ENCODE assay signal across 8 cellular contexts in the genomic region with DNA sequence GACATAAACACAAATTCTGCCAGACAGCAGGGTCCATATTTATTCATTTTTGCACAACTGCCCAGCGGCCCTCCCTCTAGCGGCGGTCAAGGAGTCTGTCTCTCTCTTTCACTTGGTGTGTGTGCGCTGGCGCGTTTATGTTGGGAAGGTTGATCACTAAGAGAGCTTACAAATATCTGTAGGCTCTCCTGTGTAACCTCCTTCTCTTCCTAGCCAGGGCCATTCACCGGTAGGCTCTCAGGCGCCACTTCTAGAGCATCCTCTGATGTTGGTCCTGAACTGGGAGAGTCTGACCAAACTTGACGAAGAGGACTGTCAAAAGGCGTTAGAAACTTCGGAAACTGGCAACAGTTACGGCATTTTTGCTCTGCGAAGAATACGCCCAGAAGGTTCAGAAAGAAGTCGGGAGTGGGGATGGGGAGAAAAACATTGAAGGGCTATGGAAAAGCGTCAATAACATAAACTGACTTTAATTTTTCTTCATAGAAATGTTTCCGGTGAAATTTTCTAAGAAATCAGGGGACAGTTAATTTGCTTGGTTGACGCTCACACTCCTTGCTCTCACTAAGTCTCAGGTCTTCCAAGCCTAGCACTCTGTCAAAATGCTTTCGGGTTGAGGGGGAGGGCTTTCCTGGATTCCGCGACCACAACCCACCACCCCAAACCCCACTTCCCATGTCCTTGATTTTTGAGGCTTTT.
DNase-seq lines count a peak whose midpoint lies in the region; ATAC-seq and TF ChIP-seq lines count a peak whose summit lies in the region.

No MANE protein-coding gene starts in this region.

- no peak for ATAC-seq in natural killer cell treated with Interleukin-12 subunit alpha and Interleukin-12 subunit beta and Interleukin-15 and Interleukin-18, amount 100 ng/mL, for 72 hours
- ATAC-seq in natural killer cell (no peak), HG03457 (IDR thresholded peaks at IDR 0.05; ENCODE audit: unreplicated experiment) (no peak), GM18519 (IDR thresholded peaks at IDR 0.05; ENCODE audit: low FRiP score, unreplicated experiment) (no peak)

- H3K4me1 ChIP-seq in adrenal gland (replicated peaks in 1 of 2) (no peaks in the 10 kb centered on the region), thyroid gland (peaks cover 0 to 9% of the 10 kb centered on the region in 2 donors)

- peaks cover 0 to 15% of the 10 kb centered on the region in 2 donors for H3K27me3 Mint-ChIP-seq in natural killer cell treated with Interleukin-12 subunit alpha and Interleukin-12 subunit beta and Interleukin-15 and Interleukin-18, amount 100 ng/mL, for 72 hours
- peaks cover 7 to 12% of the 10 kb centered on the region in 2 donors for H3K27me3 Mint-ChIP-seq in natural killer cell (ENCODE audit: low read depth in 2 of 2)

- no peaks in the 10 kb centered on the region for H3K4me1 Mint-ChIP-seq in natural killer cell treated with Interleukin-12 subunit alpha and Interleukin-12 subunit beta and Interleukin-15 and Interleukin-18, amount 100 ng/mL, for 72 hours (ENCODE audit: low read depth in 2 of 2)
- no peaks in the 10 kb centered on the region for H3K4me1 Mint-ChIP-seq in natural killer cell

- intact Hi-C loops in natural killer cell (cut with micrococcal nuclease) (no loop called here), adrenal gland (cut with DNase I) (no loop called here), thyroid gland (cut with DNase I) (no loop called here)

- TF ChIP-seq CTCF in natural killer cell (IDR thresholded peaks at IDR 0.05) (no peak), adrenal gland (IDR thresholded peaks at IDR 0.05) (peak; percentile 56 to 72 (median 66)), thyroid gland (IDR thresholded peaks at IDR 0.05) (peak in 3 of 6 experiments; percentile 14 to 63 (median 36))

- H3K27ac ChIP-seq in adrenal gland (peak overlapping the region; percentile 31 to 90 (median 84)), thyroid gland (no peak overlapping the region)

- no peak for DNase-seq in natural killer cell treated with Interleukin-12 subunit alpha and Interleukin-12 subunit beta and Interleukin-15 and Interleukin-18, amount 100 ng/mL, for 72 hours (ENCODE audit: low spot score)
- no peak for DNase-seq in natural killer cell
- DNase-seq in adrenal gland = peak; percentile 74 to 84 (median 78)
- DNase-seq in iris pigment epithelial cell (ENCODE audit: low read depth) = peak; percentile 56
- DNase-seq in thyroid gland = peak; percentile 47 to 57
- DNase-seq in NCI-H2196 treated with DMSO at 0.1 percent for 48 hours (lab: John Stamatoyannopoulos, UW; ENCODE audit: unreplicated experiment) = no peak

- H3K4me3 ChIP-seq in adrenal gland = peak overlapping the region in 2 of 4 donors; percentile 21 to 39
- peak overlapping the region in 2 of 3 donors; percentile 44 to 69 for H3K4me3 ChIP-seq in thyroid gland (replicated peaks in 1 of 3)

- 2 to 5% (median 2%) methylated on average over 15 to 21 of the region's 21 CpGs for WGBS in adrenal gland, 4 donors
- 6% methylated on average over 21 of the region's 21 CpGs for WGBS in thyroid gland, 2 donors

- peaks cover 4% of the 10 kb centered on the region for H3K9me3 Mint-ChIP-seq in natural killer cell treated with Interleukin-12 subunit alpha and Interleukin-12 subunit beta and Interleukin-15 and Interleukin-18, amount 100 ng/mL, for 72 hours
- peaks cover 4 to 14% of the 10 kb centered on the region in 2 donors for H3K9me3 Mint-ChIP-seq in natural killer cell

- H3K27me3 ChIP-seq in adrenal gland (no peaks in the 10 kb centered on the region), thyroid gland (no peaks in the 10 kb centered on the region)

- TF ChIP-seq POLR2A in adrenal gland (IDR thresholded peaks at IDR 0.05) (peak in 1 of 2 donors; percentile 47), thyroid gland (IDR thresholded peaks at IDR 0.05) (no peak)

- no peaks in the 10 kb centered on the region for H3K36me3 ChIP-seq in adrenal gland (replicated peaks in 1 of 2)
- no peaks in the 10 kb centered on the region for H3K36me3 ChIP-seq in thyroid gland

- H3K4me3 Mint-ChIP-seq in natural killer cell treated with Interleukin-12 subunit alpha and Interleukin-12 subunit beta and Interleukin-15 and Interleukin-18, amount 100 ng/mL, for 72 hours = peak overlapping the region; percentile 15
- H3K4me3 Mint-ChIP-seq in natural killer cell = no peak overlapping the region

- H3K27ac Mint-ChIP-seq in natural killer cell treated with Interleukin-12 subunit alpha and Interleukin-12 subunit beta and Interleukin-15 and Interleukin-18, amount 100 ng/mL, for 72 hours = no peak overlapping the region
- H3K27ac Mint-ChIP-seq in natural killer cell = no peak overlapping the region

- no peaks in the 10 kb centered on the region for H3K36me3 Mint-ChIP-seq in natural killer cell treated with Interleukin-12 subunit alpha and Interleukin-12 subunit beta and Interleukin-15 and Interleukin-18, amount 100 ng/mL, for 72 hours
- H3K36me3 Mint-ChIP-seq in natural killer cell = peaks cover 5% of the 10 kb centered on the region

- H3K9me3 ChIP-seq in adrenal gland (replicated peaks in 1 of 3) (no peaks in the 10 kb centered on the region), thyroid gland (no peaks in the 10 kb centered on the region)

Comparison
In these comparisons a context has a peak if more than half of its experiments do, and no peak if none do; other contexts are left out.
1. DNase-seq: peak in adrenal gland (7 of 7), iris pigment epithelial cell (single experiment) and thyroid gland (2 of 2); none in natural killer cell treated with Interleukin-12 subunit alpha and Interleukin-12 subunit beta and Interleukin-15 and Interleukin-18, amount 100 ng/mL, for 72 hours (single experiment), natural killer cell (single experiment) and NCI-H2196 treated with DMSO at 0.1 percent for 48 hours (single experiment).
2. H3K27ac ChIP-seq: peak in adrenal gland (5 of 5); none in thyroid gland (0 of 3).